Comparison of ENCODE assay signal across 28 cellular contexts in genomic region chr4:158588285-158588684, GRCh38.
"Had no signal": no experiment of that assay in that cellular context is flagged by ENCODE, and none has a peak within 500 bp of the region (broad histone marks: within the 10 kb centered on the region; RNA-seq: fewer than 3 reads in every experiment).

No MANE protein-coding gene starts in this region.

- H3K27me3 ChIP-seq: neural progenitor cell, right atrium auricular region, right lobe of liver, tibial nerve, uterus had no signal

- H3K4me1 ChIP-seq: lower lobe of right lung, neural progenitor cell, parathyroid adenoma, psoas muscle, right atrium auricular region, right lobe of liver, tibial nerve, uterus had no signal

- DNase-seq: kidney glomerular epithelial cell; left cardiac atrium; left ventricle myocardium superior; lower lobe of right lung; mammary epithelial cell; mesenchymal stem cell; naive thymus-derived CD8-positive, alpha-beta T cell; occipital lobe; psoas muscle; right lobe of liver; stimulated activated CD4-positive, alpha-beta T cell treated with anti-CD3 and anti-CD28 coated beads, Interleukin-1b, Interleukin-23, amount 100 ng/mL, for 48 hours; stimulated activated CD4-positive, alpha-beta T cell treated with anti-CD3 and anti-CD28 coated beads, Interleukin-2, amount 100 ng/mL, for 48 hours; stimulated activated CD4-positive, alpha-beta T cell treated with anti-CD3 and anti-CD28 coated beads, Interleukin-4, amount 100 ng/mL, for 4 hours; stimulated activated CD8-positive, alpha-beta memory T cell treated with anti-CD3 and anti-CD28 coated beads, Interleukin-4, amount 100 ng/mL, for 48 hours; stimulated activated naive CD4-positive, alpha-beta T cell treated with Interleukin-2 at 50 U/mL for 16 hours; stimulated activated naive CD8-positive, alpha-beta T cell treated with anti-CD3 and anti-CD28 coated beads, Interleukin-15, amount 100 ng/mL, for 72 hours; substantia nigra; uterus had no signal

- H3K4me1 Mint-ChIP-seq: naive thymus-derived CD8-positive, alpha-beta T cell; neural progenitor cell; stimulated activated memory B cell treated with anti-CD40 and anti-IgM and Interleukin-4, amounts not matched to agents 10 μg/mL and 1 μg/mL and 100 μg/mL, for 72 hours; stimulated activated naive CD8-positive, alpha-beta T cell treated with anti-CD3 and anti-CD28 coated beads, Interleukin-15, amount 100 ng/mL, for 72 hours had no signal

- H3K36me3 ChIP-seq: lower lobe of right lung, neural progenitor cell, neutrophil, right atrium auricular region, right lobe of liver, tibial nerve, uterus had no signal

- H3K27ac ChIP-seq: lower lobe of right lung, neural progenitor cell, neutrophil, parathyroid adenoma, psoas muscle, right atrium auricular region, right lobe of liver, tibial nerve, uterus had no signal

- H2AFZ ChIP-seq: parathyroid adenoma had no signal

- H3K9me3 Mint-ChIP-seq: naive thymus-derived CD8-positive, alpha-beta T cell; nephron; neural progenitor cell; stimulated activated memory B cell treated with anti-CD40 and anti-IgM and Interleukin-4, amounts not matched to agents 10 μg/mL and 1 μg/mL and 100 μg/mL, for 72 hours; stimulated activated naive CD8-positive, alpha-beta T cell treated with anti-CD3 and anti-CD28 coated beads, Interleukin-15, amount 100 ng/mL, for 72 hours; type B pancreatic cell had no signal

- H3K4me3 ChIP-seq: lower lobe of right lung, neural progenitor cell, psoas muscle, right atrium auricular region, right lobe of liver, smooth muscle cell, tibial nerve, uterus had no signal

- H3K4me2 ChIP-seq: neural progenitor cell, smooth muscle cell had no signal

- H3K4me3 Mint-ChIP-seq: naive thymus-derived CD8-positive, alpha-beta T cell; nephron; neural progenitor cell; stimulated activated memory B cell treated with anti-CD40 and anti-IgM and Interleukin-4, amounts not matched to agents 10 μg/mL and 1 μg/mL and 100 μg/mL, for 72 hours; stimulated activated naive CD8-positive, alpha-beta T cell treated with anti-CD3 and anti-CD28 coated beads, Interleukin-15, amount 100 ng/mL, for 72 hours; type B pancreatic cell had no signal

- H3K27ac Mint-ChIP-seq: naive thymus-derived CD8-positive, alpha-beta T cell; neural progenitor cell; stimulated activated memory B cell treated with anti-CD40 and anti-IgM and Interleukin-4, amounts not matched to agents 10 μg/mL and 1 μg/mL and 100 μg/mL, for 72 hours; stimulated activated naive CD8-positive, alpha-beta T cell treated with anti-CD3 and anti-CD28 coated beads, Interleukin-15, amount 100 ng/mL, for 72 hours; type B pancreatic cell had no signal

- H3K36me3 Mint-ChIP-seq: naive thymus-derived CD8-positive, alpha-beta T cell; neural progenitor cell; stimulated activated memory B cell treated with anti-CD40 and anti-IgM and Interleukin-4, amounts not matched to agents 10 μg/mL and 1 μg/mL and 100 μg/mL, for 72 hours; type B pancreatic cell had no signal

- H3K27me3 Mint-ChIP-seq: stimulated activated naive CD8-positive, alpha-beta T cell treated with anti-CD3 and anti-CD28 coated beads, Interleukin-15, amount 100 ng/mL, for 72 hours; type B pancreatic cell had no signal

- H3K79me2 ChIP-seq: parathyroid adenoma had no signal

- ATAC-seq: left cardiac atrium; left lobe of liver; left ventricle myocardium superior; lower lobe of right lung; naive thymus-derived CD8-positive, alpha-beta T cell; psoas muscle; right lobe of liver; stimulated activated memory B cell treated with anti-CD40 and anti-IgM and Interleukin-4, amounts not matched to agents 10 μg/mL and 1 μg/mL and 100 μg/mL, for 72 hours; stimulated activated naive CD8-positive, alpha-beta T cell treated with anti-CD3 and anti-CD28 coated beads, Interleukin-15, amount 100 ng/mL, for 72 hours had no signal
